9 cellular contexts compared by ENCODE assay signal in genomic region chr2:19989342-19989680, GRCh38. TPM values are rescaled to one million over a fixed set of nuclear protein-coding genes. Genes with fewer than 3 reads are reported as not detected.
DNase-seq lines count a peak whose midpoint lies in the region; ATAC-seq and TF ChIP-seq lines count a peak whose summit lies in the region.
"Had no signal": no experiment of that assay in that cellular context is flagged by ENCODE, and none has a peak within 500 bp of the region (broad histone marks: within the 10 kb centered on the region; RNA-seq: fewer than 3 reads in every experiment).

No MANE protein-coding gene starts in this region.

- peaks cover 23 to 26% of the 10 kb centered on the region in 2 experiments for H3K4me1 Mint-ChIP-seq in H9

- H4K8ac ChIP-seq in H9 (replicated peaks; ENCODE audit: insufficient read length, low read depth, low read length) = no peak overlapping the region

- H3K79me1 ChIP-seq in H9 (ENCODE audit: insufficient read depth, low read depth, low read length, poor library complexity, severe bottlenecking) = no peaks in the 10 kb centered on the region

- peak overlapping the region; percentile 93 to 96 for H3K4me3 Mint-ChIP-seq in H9

- H3K4me3 ChIP-seq in WERI-Rb-1 (ENCODE audit: low read depth, low read length) (peak overlapping the region; percentile 66), right cardiac atrium (ENCODE audit: low read length) (peak overlapping the region; percentile 87), skin epidermis (peak overlapping the region; percentile 47 to 97 (median 57))

- H3K56ac ChIP-seq in H9 (ENCODE audit: insufficient read length, low read depth, low read length) = no peak overlapping the region

- H4K20me1 ChIP-seq in H9 (ENCODE audit: control insufficient read depth, insufficient read depth, insufficient read length) = no peaks in the 10 kb centered on the region

- H3K4me2 ChIP-seq in H9 (ENCODE audit: insufficient read depth, insufficient read length, low read length) = peak overlapping the region; percentile 75

- no peak overlapping the region for H2BK12ac ChIP-seq in H9 (ENCODE audit: insufficient read length, low read depth, low read length)

- no peak overlapping the region for H2BK5ac ChIP-seq in H9 (ENCODE audit: insufficient read length, low read length)

- no peak overlapping the region for H3K27ac ChIP-seq in H9 (ENCODE audit: insufficient read length, low read depth, low read length)
- H3K27ac ChIP-seq in WERI-Rb-1 = no peak overlapping the region; the same call in 1 of the 2 replicates
- peak overlapping the region; percentile 20 for H3K27ac ChIP-seq in right cardiac atrium (ENCODE audit: low read length)
- H3K27ac ChIP-seq in skin epidermis = peak overlapping the region in 11 of 21 experiments; percentile 34 to 80 (median 69)
- H3K27ac ChIP-seq: foreskin keratinocyte had no signal

- no peak overlapping the region for H4K5ac ChIP-seq in H9 (ENCODE audit: insufficient read length, low read depth, low read length)

- H3K9ac ChIP-seq in H9 (ENCODE audit: extremely low read depth, insufficient read length, low read length) = peak overlapping the region; percentile 79

- peaks cover 6% of the 10 kb centered on the region for H3K23me2 ChIP-seq in H9 (ENCODE audit: insufficient read length, low read depth, low read length, poor library complexity, severe bottlenecking)

- peak in 1 of 2 donors; percentile 13 for ATAC-seq in right cardiac atrium
- no peak for ATAC-seq in GM21528 (IDR thresholded peaks at IDR 0.05; ENCODE audit: low FRiP score, unreplicated experiment)

- H2BK20ac ChIP-seq in H9 (ENCODE audit: low read depth, low read length, poor library complexity, severe bottlenecking) = no peak overlapping the region

- peaks cover 10% of the 10 kb centered on the region; the same call in 1 of the 2 replicates for H3K79me2 ChIP-seq in H9 (ENCODE audit: insufficient read depth, low read length)

- peaks cover 4% of the 10 kb centered on the region; the same call in 1 of the 2 replicates for H3K4me1 ChIP-seq in H9 (ENCODE audit: insufficient read depth, low read length)
- no peaks in the 10 kb centered on the region for H3K4me1 ChIP-seq in right cardiac atrium (ENCODE audit: control insufficient read depth, insufficient read depth, low read length)

- H3K27me3 Mint-ChIP-seq in H9 (ENCODE audit: low read depth) = no peaks in the 10 kb centered on the region

- H3K14ac ChIP-seq in H9 (ENCODE audit: insufficient read depth, low read length) = peak overlapping the region; percentile 85; the same call in 1 of the 2 replicates

- H3K18ac ChIP-seq in H9 (ENCODE audit: insufficient read length, low read depth, low read length) = peak overlapping the region; percentile 80

- H3K23ac ChIP-seq in H9 (ENCODE audit: insufficient read length, low read depth, low read length) = no peak overlapping the region

- peaks cover 28% of the 10 kb centered on the region for H3K36me3 ChIP-seq in WERI-Rb-1

- H3K27ac Mint-ChIP-seq in H9 = peak overlapping the region; percentile 70 to 95 (median 93); a peak in 5 of 7 replicates

- no peak for TF ChIP-seq CTCF in H9 (conservative IDR thresholded peaks at IDR 0.05)
- TF ChIP-seq CTCF in WERI-Rb-1 (IDR thresholded peaks at IDR 0.05; ENCODE audit: low read depth, low read length) = no peak

- DNase-seq in H9 (no peak), WERI-Rb-1 (no peak), right cardiac atrium (no peak), cerebellar nuclear complex (lab: John Stamatoyannopoulos, UW) (no peak), islet precursor cell (no peak)
- no peak for DNase-seq in NK-92 treated with Interleukin-12 subunit alpha and Interleukin-12 subunit beta, amount 100 ng/mL, for 24 hours (lab: John Stamatoyannopoulos, UW)

- no peak overlapping the region for H2AK5ac ChIP-seq in H9 (ENCODE audit: insufficient read length, low read length)

- H3K9me3 Mint-ChIP-seq in H9 = no peaks in the 10 kb centered on the region

- peak overlapping the region; percentile 53 for H3T11ph ChIP-seq in H9 (ENCODE audit: low read length)

- intact Hi-C loops in right cardiac atrium (cut with DNase I) = no loop called here

- no peak overlapping the region for H4K91ac ChIP-seq in H9 (ENCODE audit: insufficient read length, low read depth, low read length)

- no peak overlapping the region; the same call in 1 of the 2 replicates for H3K4ac ChIP-seq in H9 (ENCODE audit: low read depth, low read length)

- H2AFZ ChIP-seq in H9 (ENCODE audit: low read length) = peak overlapping the region; percentile 67

- H3K9me3 ChIP-seq in H9 (ENCODE audit: control insufficient read depth, low read depth, low read length) (no peaks in the 10 kb centered on the region), WERI-Rb-1 (ENCODE audit: severe bottlenecking) (no peaks in the 10 kb centered on the region), right cardiac atrium (ENCODE audit: control insufficient read depth, low read length) (no peaks in the 10 kb centered on the region)

- peaks cover 17 to 22% (median 21%) of the 10 kb centered on the region in 3 experiments for H3K36me3 Mint-ChIP-seq in H9 (ENCODE audit: insufficient read depth in 1 of 3, low read depth in 3 of 3)

- WGBS in H9 (ENCODE audit: extremely low coverage, insufficient read length, low lambda C conversion rate) = no CpG with 5 or more reads among the region's 8 CpGs
- 6% methylated on average over 8 of the region's 8 CpGs for WGBS in right cardiac atrium

- H3K27me3 ChIP-seq in H9 (ENCODE audit: insufficient read depth, low read length) (no peaks in the 10 kb centered on the region), WERI-Rb-1 (ENCODE audit: insufficient read depth, low read depth, severe bottlenecking) (no peaks in the 10 kb centered on the region), right cardiac atrium (ENCODE audit: control insufficient read depth, insufficient read depth) (no peaks in the 10 kb centered on the region)
- H3K27me3 ChIP-seq: foreskin keratinocyte had no signal

- H2BK15ac ChIP-seq in H9 (ENCODE audit: low read depth, low read length) = no peak overlapping the region

- H2BK120ac ChIP-seq in H9 (ENCODE audit: low read depth, low read length, poor library complexity, severe bottlenecking) = no peak overlapping the region

RNA-seq across cellular contexts. Expression of gene WDR35, which starts 0.6 kb away (rescaled TPM):
- total RNA-seq in H9 (2021) (16.2 and 16.7 TPM in 2 replicates), right cardiac atrium (1 to 10 TPM; 6.2 to 7.2 (median 6.9) TPM)
- polyA plus RNA-seq in right cardiac atrium = 2.2 TPM

RNA-seq across cellular contexts. Expression of gene MATN3, which starts 23.2 kb away (rescaled TPM):
- total RNA-seq in H9 (2021) (12.2 and 13.5 TPM in 2 replicates), right cardiac atrium (under 1 TPM; 0.23 to 0.38 (median 0.30) TPM)
- polyA plus RNA-seq in right cardiac atrium = 0.29 TPM

Comparison
In these comparisons a context has a peak if more than half of its experiments do, and no peak if none do; other contexts are left out.
1. H3K27ac ChIP-seq: peak in right cardiac atrium (single experiment) and skin epidermis (11 of 21); none in H9 (single experiment) and WERI-Rb-1 (single experiment).
2. Peak in every context shown above with its lines, with median percentiles within 50 percentile points of each other: H3K4me3 ChIP-seq.